11 cellular contexts compared by ENCODE assay signal in genomic region chr12:62692884-62693283, GRCh38.
DNase-seq lines count a peak whose midpoint lies in the region; ATAC-seq and TF ChIP-seq lines count a peak whose summit lies in the region.
"Had no signal": no experiment of that assay in that cellular context is flagged by ENCODE, and none has a peak within 500 bp of the region (broad histone marks: within the 10 kb centered on the region; RNA-seq: fewer than 3 reads in every experiment).

No MANE protein-coding gene starts in this region.

- no peaks in the 10 kb centered on the region for H3K79me1 ChIP-seq in trophoblast cell (ENCODE audit: low read length)

- H3K9ac ChIP-seq in trophoblast cell (ENCODE audit: low read length): no peak overlapping the region

- H3K4ac ChIP-seq in trophoblast cell (ENCODE audit: low read depth, low read length): no peak overlapping the region

- no peak overlapping the region for H2BK120ac ChIP-seq in trophoblast cell (ENCODE audit: insufficient read depth, low read length, poor library complexity)

- H3K9me3 Mint-ChIP-seq in CD8-positive, alpha-beta T cell: no peaks in the 10 kb centered on the region
- H3K9me3 Mint-ChIP-seq: activated naive CD8-positive, alpha-beta T cell treated with anti-CD3 and anti-CD28 coated beads for 36 hours had no signal

- TF ChIP-seq CTCF in CD8-positive, alpha-beta T cell (IDR thresholded peaks at IDR 0.05): no peak

- H4K12ac ChIP-seq in trophoblast cell (ENCODE audit: low read depth, low read length): no peak overlapping the region

- no peak overlapping the region for H2BK12ac ChIP-seq in trophoblast cell (ENCODE audit: low read length)

- H3K4me1 Mint-ChIP-seq in CD8-positive, alpha-beta T cell (ENCODE audit: low read depth): no peaks in the 10 kb centered on the region

- H3K27ac Mint-ChIP-seq in CD8-positive, alpha-beta T cell: no peak overlapping the region
- H3K27ac Mint-ChIP-seq: activated naive CD8-positive, alpha-beta T cell treated with anti-CD3 and anti-CD28 coated beads for 36 hours had no signal

- H3K23ac ChIP-seq in trophoblast cell (ENCODE audit: low read length): no peak overlapping the region

- H2AK5ac ChIP-seq in trophoblast cell (ENCODE audit: low read length): no peak overlapping the region

- WGBS in trophoblast cell (ENCODE audit: extremely low coverage, insufficient coverage, insufficient read length): no CpG with 5 or more reads among the region's 7 CpGs

- intact Hi-C loops in CD8-positive, alpha-beta T cell (cut with DNase I, micrococcal nuclease): no loop called here

- no peak overlapping the region for H4K8ac ChIP-seq in trophoblast cell (ENCODE audit: low read depth, low read length)

- no peak overlapping the region for H4K91ac ChIP-seq in trophoblast cell (ENCODE audit: low read depth, low read length)

- H3K27me3 Mint-ChIP-seq in CD8-positive, alpha-beta T cell (ENCODE audit: low read depth): no peaks in the 10 kb centered on the region
- H3K27me3 Mint-ChIP-seq: activated naive CD8-positive, alpha-beta T cell treated with anti-CD3 and anti-CD28 coated beads for 36 hours had no signal

- H3K27me3 ChIP-seq in SJSA1 (replicated peaks) (no peaks in the 10 kb centered on the region), trophoblast cell (ENCODE audit: insufficient read depth, low read length) (no peaks in the 10 kb centered on the region)
- no peaks in the 10 kb centered on the region for H3K27me3 ChIP-seq in CD8-positive, alpha-beta T cell (ENCODE audit: insufficient read depth, low read length)

- H2AFZ ChIP-seq in trophoblast cell (ENCODE audit: insufficient read depth, low read length, poor library complexity): no peak overlapping the region

- POLR2A ChIA-PET in CD8-positive, alpha-beta T cell (lab: Charles Lee): no interaction called here

- H3K4me1 ChIP-seq in SJSA1 (replicated peaks) (peaks cover 36% of the 10 kb centered on the region), trophoblast cell (ENCODE audit: control insufficient read depth in 1 of 2, insufficient read depth in 2 of 2, low read length in 2 of 2) (peaks cover 0 to 2% of the 10 kb centered on the region in 2 experiments)
- no peaks in the 10 kb centered on the region for H3K4me1 ChIP-seq in CD8-positive, alpha-beta T cell (ENCODE audit: insufficient read depth, low read length)

- no peak for ATAC-seq in CD8-positive, alpha-beta T cell
- no peak for ATAC-seq in GM21737 (IDR thresholded peaks at IDR 0.05; ENCODE audit: unreplicated experiment)

- H3K14ac ChIP-seq in trophoblast cell (ENCODE audit: low read length): no peak overlapping the region

- DNase-seq in GM03348 (ENCODE audit: low spot score) (peak; percentile 64), SJSA1 (ENCODE audit: low read depth in 1 of 2, low spot score in 2 of 2) (peak; percentile 48 to 61), fibroblast of gingiva (ENCODE audit: low read depth) (peak; percentile 6), trophoblast cell (peak; percentile 9 to 62), RKO (ENCODE audit: low spot score) (no peak), NOMO-1 treated with dmso at 0.1 percent for 144 hours (lab: John Stamatoyannopoulos, UW; ENCODE audit: unreplicated experiment) (no peak)
- DNase-seq in CD8-positive, alpha-beta T cell: no peak
- DNase-seq: activated naive CD8-positive, alpha-beta T cell treated with anti-CD3 and anti-CD28 coated beads for 36 hours; left cardiac atrium; WERI-Rb-1 had no signal

- H3K4me3 ChIP-seq in SJSA1 (no peak overlapping the region), trophoblast cell (ENCODE audit: low read depth, low read length) (no peak overlapping the region)
- no peak overlapping the region for H3K4me3 ChIP-seq in CD8-positive, alpha-beta T cell (ENCODE audit: low read depth, low read length)

- no peak overlapping the region for H2BK5ac ChIP-seq in trophoblast cell (ENCODE audit: low read depth, low read length, poor library complexity)

- H3K27ac ChIP-seq in SJSA1 (peak overlapping the region; percentile 46), trophoblast cell (ENCODE audit: low read depth, low read length) (no peak overlapping the region)
- no peak overlapping the region for H3K27ac ChIP-seq in CD8-positive, alpha-beta T cell (ENCODE audit: low read depth, low read length)
- H3K27ac ChIP-seq: WERI-Rb-1 had no signal

- CTCF ChIA-PET in CD8-positive, alpha-beta T cell (lab: Charles Lee): no interaction called here

- no peaks in the 10 kb centered on the region for H3K9me3 ChIP-seq in SJSA1 (replicated peaks)
- H3K9me3 ChIP-seq in trophoblast cell (ENCODE audit: insufficient read depth, low read depth, low read length): no peaks in the 10 kb centered on the region
- H3K9me3 ChIP-seq in CD8-positive, alpha-beta T cell (ENCODE audit: low read length): no peaks in the 10 kb centered on the region

- no peaks in the 10 kb centered on the region for H3K36me3 Mint-ChIP-seq in CD8-positive, alpha-beta T cell
- H3K36me3 Mint-ChIP-seq: activated naive CD8-positive, alpha-beta T cell treated with anti-CD3 and anti-CD28 coated beads for 36 hours had no signal

- H3K36me3 ChIP-seq in SJSA1 (no peaks in the 10 kb centered on the region), trophoblast cell (ENCODE audit: control insufficient read depth in 1 of 2, insufficient read depth in 2 of 2, low read length in 2 of 2) (peaks cover 0 to 2% of the 10 kb centered on the region in 2 experiments)
- no peaks in the 10 kb centered on the region for H3K36me3 ChIP-seq in CD8-positive, alpha-beta T cell (ENCODE audit: insufficient read depth, low read length)

- H3K18ac ChIP-seq in trophoblast cell (ENCODE audit: low read length): no peak overlapping the region

- H3K4me2 ChIP-seq in trophoblast cell (ENCODE audit: low read length): no peak overlapping the region

- H3K4me3 Mint-ChIP-seq in CD8-positive, alpha-beta T cell: no peak overlapping the region
- H3K4me3 Mint-ChIP-seq: activated naive CD8-positive, alpha-beta T cell treated with anti-CD3 and anti-CD28 coated beads for 36 hours had no signal

- no peaks in the 10 kb centered on the region for H3K79me2 ChIP-seq in trophoblast cell (ENCODE audit: control insufficient read depth, insufficient read depth, low read length, poor library complexity)

Comparison
In these comparisons a context has a peak if more than half of its experiments do, and no peak if none do; other contexts are left out.
1. DNase-seq: peak in GM03348 (single experiment), SJSA1 (2 of 2), fibroblast of gingiva (single experiment) and trophoblast cell (2 of 2); none in CD8-positive, alpha-beta T cell (0 of 7), RKO (single experiment) and NOMO-1 treated with dmso at 0.1 percent for 144 hours (single experiment).